Comparison of ENCODE assay signal across 10 cellular contexts in genomic region chr20:36845288-36845969, GRCh38.
A peak's percentile ranks its signal among the peaks of the same experiment; 100 is the strongest.
DNase-seq lines count a peak whose midpoint lies in the region; ATAC-seq, FAIRE-seq and TF ChIP-seq lines count a peak whose summit lies in the region.
"Had no signal": no experiment of that assay in that cellular context is flagged by ENCODE, and none has a peak within 500 bp of the region (broad histone marks: within the 10 kb centered on the region; RNA-seq: fewer than 3 reads in every experiment).

No MANE protein-coding gene starts in this region.

- FAIRE-seq in GM18507 (lab: Jason Lieb, UNC) (peak; percentile 63), HTR-8/SVneo (lab: Jason Lieb, UNC) (no peak)

- DNase-seq in GM18507 (ENCODE audit: extremely low spot score, insufficient read length, low read depth) = no peak
- DNase-seq in RWPE2 (ENCODE audit: low spot score) = peak; percentile 86
- DNase-seq in globus pallidus (ENCODE audit: low spot score) = peak; percentile 82
- DNase-seq in retina = peak; percentile 72
- no peak for DNase-seq in DMS153 (lab: John Stamatoyannopoulos, UW)
- no peak for DNase-seq in HTR-8/SVneo (ENCODE audit: insufficient read length, low spot score)
- DNase-seq: activated CD4-positive, alpha-beta memory T cell treated with anti-CD3 and anti-CD28 coated beads for 36 hours; DND-41 had no signal

- peaks cover 34% of the 10 kb centered on the region for H3K4me1 ChIP-seq in RWPE2 (ENCODE audit: insufficient read depth, poor library complexity, severe bottlenecking)

- H3K27ac ChIP-seq in RWPE2 (ENCODE audit: poor library complexity, severe bottlenecking) = no peak overlapping the region

- H3K27me3 ChIP-seq in RWPE2 (ENCODE audit: insufficient read depth, poor library complexity, severe bottlenecking) = no peaks in the 10 kb centered on the region

- ATAC-seq in RWPE2 (ENCODE audit: low read depth) (no peak), GM18520 (IDR thresholded peaks at IDR 0.05; ENCODE audit: unreplicated experiment) (no peak), GM21528 (IDR thresholded peaks at IDR 0.05; ENCODE audit: low FRiP score, unreplicated experiment) (no peak)

- H3K36me3 ChIP-seq in RWPE2 (ENCODE audit: low read depth) = peaks cover 23% of the 10 kb centered on the region

- H3K4me3 ChIP-seq in RWPE2 (ENCODE audit: severe bottlenecking) = no peak overlapping the region

- no peaks in the 10 kb centered on the region for H3K9me3 ChIP-seq in RWPE2 (ENCODE audit: severe bottlenecking)

- no peak for TF ChIP-seq CTCF in RWPE2 (IDR thresholded peaks at IDR 0.05; ENCODE audit: poor library complexity, severe bottlenecking)

Comparison
In these comparisons a context has a peak if more than half of its experiments do, and no peak if none do; other contexts are left out.
1. DNase-seq: peak in RWPE2 (single experiment), globus pallidus (single experiment) and retina (single experiment); none in GM18507 (single experiment), DMS153 (single experiment) and HTR-8/SVneo (single experiment).